ENCODE assay signal across 23 cellular contexts in the genomic region with DNA sequence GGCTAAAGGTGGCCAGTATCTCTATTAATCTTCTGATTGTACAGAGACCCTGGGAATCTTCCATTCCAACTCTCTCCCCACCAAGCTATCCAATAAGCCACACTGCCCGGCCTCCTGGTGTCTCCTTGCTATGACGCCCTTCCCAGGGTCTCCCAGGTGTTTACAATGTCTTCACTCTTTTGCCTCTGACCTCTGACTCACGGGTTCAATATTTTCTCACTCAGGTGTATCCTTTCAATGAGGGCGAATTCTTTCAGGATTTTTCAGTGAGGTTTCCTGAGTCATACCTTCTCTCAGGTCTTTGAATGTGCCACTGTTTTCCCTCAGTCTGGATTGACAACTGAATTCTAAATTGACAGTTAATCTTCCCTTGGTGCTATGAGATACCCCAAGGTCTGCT. TPM values are rescaled to one million over a fixed set of nuclear protein-coding genes. Genes with fewer than 3 reads are reported as not detected.
DNase-seq lines count a peak whose midpoint lies in the region; ATAC-seq and TF ChIP-seq lines count a peak whose summit lies in the region.
"Had no signal": no experiment of that assay in that cellular context is flagged by ENCODE, and none has a peak within 500 bp of the region (broad histone marks: within the 10 kb centered on the region; RNA-seq: fewer than 3 reads in every experiment).

No MANE protein-coding gene starts in this region.

- dilution Hi-C loops in mammary epithelial cell (cut with HindIII; ENCODE audit: low sequenced_read_pairs): no loop called here

- peaks cover 20% of the 10 kb centered on the region for H3K4me1 Mint-ChIP-seq in MCF 10A (ENCODE audit: insufficient read depth, unreplicated experiment)

- BruUV-seq in MCF 10A (replicated peaks; lab: Mats Ljungman, UMichigan) (no TSS peak), mammary epithelial cell (replicated peaks; lab: Mats Ljungman, UMichigan) (no TSS peak)

- H4K20me1 ChIP-seq in mammary epithelial cell (ENCODE audit: insufficient read depth, low read length): no peaks in the 10 kb centered on the region
- H4K20me1 ChIP-seq in SK-N-SH (ENCODE audit: insufficient read depth): no peaks in the 10 kb centered on the region

- DNase-seq in MCF 10A (ENCODE audit: unreplicated experiment) (peak; percentile 83), breast epithelium (ENCODE audit: low spot score in 2 of 2) (no peak), mammary epithelial cell (peak; percentile 97), kidney epithelial cell (ENCODE audit: low read depth) (peak; percentile 7), DMS53 (lab: John Stamatoyannopoulos, UW) (no peak), SK-N-SH (no peak), NCI-H69 (lab: John Stamatoyannopoulos, UW) (no peak)
- DNase-seq: 8988T; CD8-positive, alpha-beta T cell; GDM1; MV-4-11; NCI-H1417; NCI-H1930; NCI-H2171 treated with DMSO at 0.1 percent for 48 hours; NCI-H446 treated with DMSO at 0.1 percent for 48 hours; NCI-H748 treated with DMSO at 0.1 percent for 48 hours; SHP77 had no signal

- ATAC-seq in HG03354 (IDR thresholded peaks at IDR 0.05; ENCODE audit: poor library complexity, severe bottlenecking, unreplicated experiment): no peak
- ATAC-seq: CD8-positive, alpha-beta T cell; GM12878; Panc1 had no signal

- in situ Hi-C loops in mammary epithelial cell (cut with MboI; ENCODE audit: low sequenced_read_pairs in 2 of 2): no loop called here

- TF ChIP-seq CTCF in MCF 10A (IDR thresholded peaks at IDR 0.05; ENCODE audit: unreplicated experiment) (no peak), breast epithelium (IDR thresholded peaks at IDR 0.05) (no peak), mammary epithelial cell (conservative IDR thresholded peaks at IDR 0.05 in 1 of 2, IDR thresholded peaks at IDR 0.05 in 1 of 2; ENCODE audit: extremely low read depth in 1 of 2, insufficient read depth in 1 of 2, low read depth in 1 of 2, low read length in 2 of 2) (no peak), kidney epithelial cell (IDR thresholded peaks at IDR 0.05; ENCODE audit: insufficient read depth, low read length, poor library complexity, severe bottlenecking) (no peak), SK-N-SH (IDR thresholded peaks at IDR 0.05) (no peak)

- no peak overlapping the region for H3K27ac ChIP-seq in breast epithelium
- H3K27ac ChIP-seq in mammary epithelial cell (ENCODE audit: insufficient read depth, low read depth, low read length): peak overlapping the region; percentile 91
- H3K27ac ChIP-seq in SK-N-SH (ENCODE audit: low read depth in 2 of 2, low read length in 1 of 2): no peak overlapping the region

- no peak for TF ChIP-seq EP300 in SK-N-SH (IDR thresholded peaks at IDR 0.05; ENCODE audit: borderline replicate concordance in 1 of 2, low read depth in 1 of 2, low read length in 1 of 2)

- no peak overlapping the region for H3K4me3 ChIP-seq in breast epithelium
- no peak overlapping the region for H3K4me3 ChIP-seq in mammary epithelial cell (replicated peaks in 1 of 3; ENCODE audit: insufficient read depth in 1 of 3, low read depth in 2 of 3, low read length in 3 of 3)
- H3K4me3 ChIP-seq in kidney epithelial cell (ENCODE audit: low read depth, low read length): no peak overlapping the region
- no peak overlapping the region for H3K4me3 ChIP-seq in SK-N-SH (ENCODE audit: low read depth in 2 of 2, low read length in 1 of 2)
- H3K4me3 ChIP-seq: GM12878 had no signal

- H3K27me3 ChIP-seq in breast epithelium (no peaks in the 10 kb centered on the region), mammary epithelial cell (ENCODE audit: insufficient read depth, low read length) (no peaks in the 10 kb centered on the region), kidney epithelial cell (ENCODE audit: control insufficient read depth, insufficient read depth, low read length) (peaks cover 8% of the 10 kb centered on the region), SK-N-SH (ENCODE audit: insufficient read depth) (peaks cover 54% of the 10 kb centered on the region; the same call in 1 of the 2 replicates)

- no peak for TF ChIP-seq POLR2A in breast epithelium (IDR thresholded peaks at IDR 0.05)

- intact Hi-C loops in MCF 10A (cut with micrococcal nuclease): loop anchor here (10.0 kb wide), 1 partner anchor 98 kb away; no protein-coding TSS in a partner anchor
- intact Hi-C loops in breast epithelium (cut with DNase I; ENCODE audit: low total_unique reads): no loop called here
- intact Hi-C loops in mammary epithelial cell (cut with micrococcal nuclease): loop anchor here (1.0 to 2.0 kb wide), 2 partner anchors 26 to 36 kb away; no protein-coding TSS in a partner anchor

- H3K4me3 Mint-ChIP-seq in MCF 10A (ENCODE audit: unreplicated experiment): peak overlapping the region; percentile 17
- H3K4me3 Mint-ChIP-seq: CD8-positive, alpha-beta T cell had no signal

- H3K79me2 ChIP-seq in mammary epithelial cell (ENCODE audit: insufficient read depth, low read length): peaks cover 19% of the 10 kb centered on the region
- H3K79me2 ChIP-seq in SK-N-SH (ENCODE audit: insufficient read depth): no peaks in the 10 kb centered on the region

- H3K27ac Mint-ChIP-seq in MCF 10A (ENCODE audit: low read depth, unreplicated experiment): peak overlapping the region; percentile 90
- H3K27ac Mint-ChIP-seq: CD8-positive, alpha-beta T cell had no signal

- POLR2A ChIA-PET in MCF 10A (lab: Yijun Ruan, JAX): interaction anchor here (0.6 to 7.0 kb wide), 14 partner anchors 9 to 818 kb away, joined by 3 to 59 read pairs (median 4); partner anchors contain the start of genes IRX4, MRPL36 and NDUFS6
- POLR2A ChIA-PET in SK-N-SH (lab: Yijun Ruan, JAX): no interaction called here

- H2AFZ ChIP-seq in mammary epithelial cell (ENCODE audit: low read depth, low read length) (no peak overlapping the region), SK-N-SH (ENCODE audit: low read depth) (no peak overlapping the region)

- H3K9me3 ChIP-seq in breast epithelium: peaks cover 0 to 6% of the 10 kb centered on the region in 2 donors
- no peaks in the 10 kb centered on the region for H3K9me3 ChIP-seq in mammary epithelial cell (replicated peaks; ENCODE audit: insufficient read depth, low read length)
- no peaks in the 10 kb centered on the region for H3K9me3 ChIP-seq in SK-N-SH

- H3K27me3 Mint-ChIP-seq in MCF 10A (ENCODE audit: insufficient read depth, unreplicated experiment): no peaks in the 10 kb centered on the region

- peaks cover 18% of the 10 kb centered on the region for H3K36me3 Mint-ChIP-seq in MCF 10A (ENCODE audit: insufficient read depth, unreplicated experiment)
- H3K36me3 Mint-ChIP-seq: CD8-positive, alpha-beta T cell had no signal

- H3K4me1 ChIP-seq in breast epithelium (no peaks in the 10 kb centered on the region), mammary epithelial cell (ENCODE audit: insufficient read depth, low read length) (peaks cover 45% of the 10 kb centered on the region), SK-N-SH (ENCODE audit: control insufficient read depth in 1 of 2, insufficient read depth in 2 of 2, low read depth in 1 of 2, low read length in 1 of 2) (no peaks in the 10 kb centered on the region)

- no peaks in the 10 kb centered on the region for H3K9me3 Mint-ChIP-seq in MCF 10A (ENCODE audit: unreplicated experiment)
- H3K9me3 Mint-ChIP-seq: CD8-positive, alpha-beta T cell had no signal

- WGBS in mammary epithelial cell (ENCODE audit: low coverage, missing lambda C conversion rate): 0% methylated on average over 4 of the region's 4 CpGs
- WGBS in SK-N-SH (ENCODE audit: low lambda C conversion rate): under 1% methylated on average over 4 of the region's 4 CpGs

- H3K9me2 ChIP-seq in SK-N-SH: no peaks in the 10 kb centered on the region

- TF ChIP-seq RAD21 in SK-N-SH (IDR thresholded peaks at IDR 0.05; ENCODE audit: low read length): no peak

- H3K4me2 ChIP-seq in mammary epithelial cell (ENCODE audit: insufficient read depth, low read depth, low read length): peak overlapping the region; percentile 58
- no peak overlapping the region for H3K4me2 ChIP-seq in SK-N-SH

- no peaks in the 10 kb centered on the region for H3F3A ChIP-seq in SK-N-SH (replicated peaks; ENCODE audit: insufficient read depth)

- H3K9ac ChIP-seq in mammary epithelial cell (ENCODE audit: insufficient read depth, low read length) (peak overlapping the region; percentile 83), SK-N-SH (no peak overlapping the region)

- no peaks in the 10 kb centered on the region for H3K36me3 ChIP-seq in breast epithelium
- H3K36me3 ChIP-seq in mammary epithelial cell (ENCODE audit: insufficient read depth, low read length): no peaks in the 10 kb centered on the region
- H3K36me3 ChIP-seq in kidney epithelial cell (ENCODE audit: control insufficient read depth, insufficient read depth, low read length): no peaks in the 10 kb centered on the region
- no peaks in the 10 kb centered on the region for H3K36me3 ChIP-seq in SK-N-SH (replicated peaks in 1 of 2; ENCODE audit: control insufficient read depth in 1 of 2, insufficient read depth in 2 of 2, low read length in 1 of 2)

- CTCF ChIA-PET in MCF 10A (lab: Yijun Ruan, JAX): interaction anchor here (1.2 kb wide), 1 partner anchor 215 kb away, joined by 3 read pairs; no protein-coding TSS in a partner anchor
- CTCF ChIA-PET in mammary epithelial cell (lab: Charles Lee; ENCODE audit: low non-redundant PET): no interaction called here
- CTCF ChIA-PET in SK-N-SH (lab: Yijun Ruan, JAX): no interaction called here

TF ChIP-seq in SK-N-SH, 30 proteins besides CTCF, POLR2A, EP300 and RAD21 (continues in another document):
- TF ChIP-seq IRF3 (IDR thresholded peaks at IDR 0.05; ENCODE audit: low read depth, low read length) (no peak), NFIC (IDR thresholded peaks at IDR 0.05; ENCODE audit: borderline replicate concordance) (no peak), FOXM1 (IDR thresholded peaks at IDR 0.05; ENCODE audit: low read depth) (no peak), SIN3A (IDR thresholded peaks at IDR 0.05; ENCODE audit: borderline replicate concordance, low read depth, low read length) (no peak), POLR2AphosphoS5 (IDR thresholded peaks at IDR 0.05; ENCODE audit: low read depth, low read length) (no peak)

RNA-seq across cellular contexts. Expression of gene IRX4, which starts 53.7 kb away (rescaled TPM):
- total RNA-seq in MCF 10A (2022): 41.2 and 44.7 TPM in 2 replicates
- 1 to 10 TPM in 2 of 3 donors, under 1 TPM in 1; 0.64 to 9.5 (median 2.6) TPM for total RNA-seq in breast epithelium
- total RNA-seq in mammary epithelial cell: 10 to 100 TPM; 40.3 to 54.9 TPM
- polyA plus RNA-seq in mammary epithelial cell: 20.4 TPM
- 7.4 TPM for polyA minus RNA-seq in mammary epithelial cell
- total RNA-seq in kidney epithelial cell: 0.92 and 4.2 TPM in 2 replicates
- polyA plus RNA-seq in SK-N-SH (2012; rRNA removed): not detected in 2 replicates
- polyA plus RNA-seq in SK-N-SH (2012; cell fraction: cytosol; rRNA removed): not detected in 2 replicates
- not detected in 2 replicates for polyA plus RNA-seq in SK-N-SH (2012; cell fraction: nucleus; rRNA removed)
- total RNA-seq: CD8-positive, alpha-beta T cell; GM12878; H4; LHCN-M2 had no signal
- polyA plus RNA-seq: BJ, GM12878 had no signal

Comparison
In these comparisons a context has a peak if more than half of its experiments do, and no peak if none do; other contexts are left out.
1. DNase-seq: peak in MCF 10A (single experiment), mammary epithelial cell (single experiment) and kidney epithelial cell (single experiment); none in breast epithelium (0 of 2), DMS53 (single experiment), SK-N-SH (single experiment) and NCI-H69 (single experiment).